9 cellular contexts compared by ENCODE assay signal in the genomic region with DNA sequence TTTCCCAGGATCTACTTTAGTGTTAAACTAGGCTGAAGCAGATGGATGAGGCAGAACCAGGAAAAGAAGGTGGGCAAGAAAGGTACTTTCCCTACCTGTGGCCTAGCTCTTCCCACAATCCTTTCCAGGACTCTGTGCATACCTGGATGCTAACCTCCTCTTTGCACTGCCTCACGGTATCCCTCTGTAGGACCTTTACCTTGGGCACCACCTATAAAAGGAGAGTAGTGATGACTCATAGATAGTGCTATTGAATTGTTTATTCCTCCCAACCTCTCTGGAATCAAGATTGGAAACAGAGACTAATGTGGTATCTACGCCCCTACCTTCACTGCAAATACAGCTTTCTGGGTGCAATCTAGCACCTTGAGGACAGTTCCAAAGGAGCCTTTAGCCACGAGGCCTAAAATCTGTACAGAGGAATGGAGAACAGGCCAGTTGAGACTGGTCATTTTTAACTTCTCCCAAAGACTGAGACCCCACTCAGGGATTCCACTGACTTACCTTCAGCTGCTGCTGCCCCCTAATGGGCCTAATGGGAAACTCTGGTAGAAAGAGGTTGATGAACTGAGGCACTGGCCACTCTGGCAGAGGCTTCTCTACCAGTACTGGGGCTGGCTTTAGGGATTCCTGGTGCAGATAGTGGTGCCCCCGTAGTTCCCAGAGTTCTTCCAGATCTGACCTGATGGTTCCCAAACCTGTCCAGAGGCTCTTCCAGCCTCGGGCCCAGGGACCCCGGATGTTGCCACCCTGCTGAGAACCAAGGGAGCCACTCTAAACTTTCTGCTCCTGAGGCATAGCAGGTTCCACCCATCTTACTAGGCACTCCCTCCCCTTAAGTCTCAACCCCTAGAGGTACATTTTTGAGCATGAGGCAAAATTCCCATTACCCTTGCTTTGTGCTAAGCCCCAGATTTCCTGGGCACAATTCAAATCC. TPM values are rescaled to one million over a fixed set of nuclear protein-coding genes. Genes with fewer than 3 reads are reported as not detected.
DNase-seq lines count a peak whose midpoint lies in the region; ATAC-seq, FAIRE-seq and TF ChIP-seq lines count a peak whose summit lies in the region.
"Had no signal": no experiment of that assay in that cellular context is flagged by ENCODE, and none has a peak within 500 bp of the region (broad histone marks: within the 10 kb centered on the region; RNA-seq: fewer than 3 reads in every experiment).

No MANE protein-coding gene starts in this region.

- H3K9me2 ChIP-seq in PC-3 (replicated peaks; ENCODE audit: low read length), result no peaks in the 10 kb centered on the region

- no peaks in the 10 kb centered on the region for H3K27me3 Mint-ChIP-seq in astrocyte (ENCODE audit: low read depth, unreplicated experiment)

- H3K4me3 Mint-ChIP-seq in astrocyte (ENCODE audit: unreplicated experiment), result no peak overlapping the region

- intact Hi-C loops in PC-3 (cut with micrococcal nuclease), result loop anchor here (1.0 kb wide), 1 partner anchor 65 kb away; no protein-coding TSS in a partner anchor

- no peaks in the 10 kb centered on the region for H3K79me2 ChIP-seq in PC-3 (ENCODE audit: low read length)
- no peaks in the 10 kb centered on the region for H3K79me2 ChIP-seq in astrocyte (ENCODE audit: insufficient read depth, low read length)

- no peak overlapping the region for H3K27ac Mint-ChIP-seq in astrocyte (ENCODE audit: unreplicated experiment)

- H3K4me3 ChIP-seq in PC-3 (ENCODE audit: low read length) (no peak overlapping the region), astrocyte (ENCODE audit: insufficient read depth, low read depth, low read length) (no peak overlapping the region), MG63 (no peak overlapping the region)

- no peaks in the 10 kb centered on the region for H4K20me1 ChIP-seq in PC-3 (ENCODE audit: low read length)
- H4K20me1 ChIP-seq in astrocyte (ENCODE audit: insufficient read depth, low read length), result peaks cover 14% of the 10 kb centered on the region

- H3K9me3 ChIP-seq in PC-3 (ENCODE audit: low read length) (no peaks in the 10 kb centered on the region), astrocyte (ENCODE audit: insufficient read depth, low read depth, low read length) (no peaks in the 10 kb centered on the region), MG63 (no peaks in the 10 kb centered on the region)

- TF ChIP-seq CTCF in PC-3 (conservative IDR thresholded peaks at IDR 0.05; ENCODE audit: low read depth, low read length), result peak; percentile 64
- peak; percentile 65 for TF ChIP-seq CTCF in astrocyte (IDR thresholded peaks at IDR 0.05; ENCODE audit: insufficient read depth, low read depth, low read length)

- BruUV-seq in PC-3 (replicated peaks; lab: Mats Ljungman, UMichigan), result no TSS peak

- H3K4me1 Mint-ChIP-seq in astrocyte (ENCODE audit: low read depth, unreplicated experiment), result no peaks in the 10 kb centered on the region

- DNase-seq in activated gamma-delta T cell treated with Interleukin-2 at 50 U/mL for 16 hours (peak; percentile 35), activated gamma-delta T cell (lab: John Stamatoyannopoulos, UW) (no peak), PC-3 (peak; percentile 24), astrocyte (ENCODE audit: low read depth) (no peak), hepatic stellate cell (ENCODE audit: low spot score) (peak; percentile 44), MG63 (no peak), NCI-H526 treated with DMSO at 0.1 percent for 48 hours (lab: John Stamatoyannopoulos, UW) (no peak)
- peak; percentile 13 to 23 for DNase-seq in stimulated activated CD4-positive, alpha-beta T cell treated with anti-CD3 and anti-CD28 coated beads, Interleukin-1b, Interleukin-23, amount 100 ng/mL, for 4 hours (ENCODE audit: low read depth in 2 of 2)

- CTCF ChIA-PET in PC-3 (lab: Charles Lee), result no interaction called here

- H3K4me1 ChIP-seq in PC-3 (ENCODE audit: insufficient read depth, low read length) (no peaks in the 10 kb centered on the region), astrocyte (ENCODE audit: insufficient read depth, low read length) (no peaks in the 10 kb centered on the region)

- no peaks in the 10 kb centered on the region for H3F3A ChIP-seq in PC-3 (ENCODE audit: low read length, unreplicated experiment)

- FAIRE-seq in astrocyte (lab: Jason Lieb, UNC), result no peak

- POLR2A ChIA-PET in PC-3 (lab: Charles Lee; ENCODE audit: unreplicated experiment), result no interaction called here

- H2AFZ ChIP-seq in PC-3 (ENCODE audit: low read length) (no peak overlapping the region), astrocyte (ENCODE audit: low read depth, low read length) (no peak overlapping the region)

- no peak overlapping the region for H3K9ac ChIP-seq in PC-3 (ENCODE audit: low read length)
- H3K9ac ChIP-seq in astrocyte (ENCODE audit: low read length), result no peak overlapping the region

- H3K27ac ChIP-seq in PC-3 (ENCODE audit: low read length), result no peak overlapping the region
- H3K27ac ChIP-seq in astrocyte (ENCODE audit: low read depth, low read length), result no peak overlapping the region
- H3K27ac ChIP-seq: epithelial cell of prostate had no signal

- H3K36me3 ChIP-seq in PC-3 (ENCODE audit: low read depth, low read length), result peaks cover 14% of the 10 kb centered on the region
- peaks cover 39% of the 10 kb centered on the region for H3K36me3 ChIP-seq in astrocyte (ENCODE audit: insufficient read depth, low read length)
- peaks cover 78% of the 10 kb centered on the region for H3K36me3 ChIP-seq in MG63

- peak; percentile 51 for ATAC-seq in PC-3

- H3K4me2 ChIP-seq in PC-3 (ENCODE audit: low read length) (no peak overlapping the region), astrocyte (ENCODE audit: low read length) (no peak overlapping the region)

- peaks cover 28% of the 10 kb centered on the region for H3K36me3 Mint-ChIP-seq in astrocyte (ENCODE audit: low read depth, unreplicated experiment)

- H3K27me3 ChIP-seq in PC-3 (ENCODE audit: low read length) (no peaks in the 10 kb centered on the region), astrocyte (ENCODE audit: insufficient read depth, low read length) (no peaks in the 10 kb centered on the region), MG63 (no peaks in the 10 kb centered on the region)

- H3K9me3 Mint-ChIP-seq in astrocyte (ENCODE audit: unreplicated experiment), result no peaks in the 10 kb centered on the region

RNA-seq across cellular contexts. Expression of gene RSKR, which starts 0.8 kb away (rescaled TPM):
- total RNA-seq in PC-3 (2014; rRNA removed), result 4.4 and 7.2 TPM in 2 replicates
- total RNA-seq in astrocyte, result 10.4 and 13.5 TPM in 2 replicates
- total RNA-seq in MG63 (2014; rRNA removed; shearing (Covaris generic); ENCODE audit: low replicate concordance), result 0.79 and 1.3 TPM in 2 replicates

RNA-seq across cellular contexts. Expression of gene SPAG5, which starts 14.4 kb away (rescaled TPM):
- total RNA-seq in PC-3 (2014; rRNA removed), result 86.6 and 118 TPM in 2 replicates
- total RNA-seq in astrocyte, result 7.0 and 8.7 TPM in 2 replicates
- 45.1 and 82.9 TPM in 2 replicates for total RNA-seq in MG63 (2014; rRNA removed; shearing (Covaris generic); ENCODE audit: low replicate concordance)

RNA-seq across cellular contexts. Expression of gene BLTP2, which starts 31.8 kb away (rescaled TPM):
- total RNA-seq in PC-3 (2014; rRNA removed) (103 and 171 TPM in 2 replicates), astrocyte (131 and 133 TPM in 2 replicates)
- total RNA-seq in MG63 (2014; rRNA removed; shearing (Covaris generic); ENCODE audit: low replicate concordance), result 114 and 149 TPM in 2 replicates

RNA-seq across cellular contexts. Expression of gene ALDOC, which starts 36.5 kb away (rescaled TPM):
- total RNA-seq in PC-3 (2014; rRNA removed) (42.6 and 72.9 TPM in 2 replicates), astrocyte (10.3 and 11.7 TPM in 2 replicates)
- total RNA-seq in MG63 (2014; rRNA removed; shearing (Covaris generic); ENCODE audit: low replicate concordance), result 1.1 TPM in 1 of 2 replicates, not detected in the other

RNA-seq across cellular contexts. Expression of gene PIGS, which starts 41.9 kb away (rescaled TPM):
- total RNA-seq in PC-3 (2014; rRNA removed) (15.8 and 22.4 TPM in 2 replicates), astrocyte (71.5 and 88.2 TPM in 2 replicates)
- total RNA-seq in MG63 (2014; rRNA removed; shearing (Covaris generic); ENCODE audit: low replicate concordance), result 29.5 and 65.1 TPM in 2 replicates

Comparison
In these comparisons a context has a peak if more than half of its experiments do, and no peak if none do; other contexts are left out.
1. DNase-seq: peak in activated gamma-delta T cell treated with Interleukin-2 at 50 U/mL for 16 hours (single experiment), PC-3 (single experiment), hepatic stellate cell (single experiment) and stimulated activated CD4-positive, alpha-beta T cell treated with anti-CD3 and anti-CD28 coated beads, Interleukin-1b, Interleukin-23, amount 100 ng/mL, for 4 hours (2 of 2); none in activated gamma-delta T cell (single experiment), astrocyte (single experiment), MG63 (single experiment) and NCI-H526 treated with DMSO at 0.1 percent for 48 hours (single experiment).